8 cellular contexts compared by ENCODE assay signal in the genomic region with DNA sequence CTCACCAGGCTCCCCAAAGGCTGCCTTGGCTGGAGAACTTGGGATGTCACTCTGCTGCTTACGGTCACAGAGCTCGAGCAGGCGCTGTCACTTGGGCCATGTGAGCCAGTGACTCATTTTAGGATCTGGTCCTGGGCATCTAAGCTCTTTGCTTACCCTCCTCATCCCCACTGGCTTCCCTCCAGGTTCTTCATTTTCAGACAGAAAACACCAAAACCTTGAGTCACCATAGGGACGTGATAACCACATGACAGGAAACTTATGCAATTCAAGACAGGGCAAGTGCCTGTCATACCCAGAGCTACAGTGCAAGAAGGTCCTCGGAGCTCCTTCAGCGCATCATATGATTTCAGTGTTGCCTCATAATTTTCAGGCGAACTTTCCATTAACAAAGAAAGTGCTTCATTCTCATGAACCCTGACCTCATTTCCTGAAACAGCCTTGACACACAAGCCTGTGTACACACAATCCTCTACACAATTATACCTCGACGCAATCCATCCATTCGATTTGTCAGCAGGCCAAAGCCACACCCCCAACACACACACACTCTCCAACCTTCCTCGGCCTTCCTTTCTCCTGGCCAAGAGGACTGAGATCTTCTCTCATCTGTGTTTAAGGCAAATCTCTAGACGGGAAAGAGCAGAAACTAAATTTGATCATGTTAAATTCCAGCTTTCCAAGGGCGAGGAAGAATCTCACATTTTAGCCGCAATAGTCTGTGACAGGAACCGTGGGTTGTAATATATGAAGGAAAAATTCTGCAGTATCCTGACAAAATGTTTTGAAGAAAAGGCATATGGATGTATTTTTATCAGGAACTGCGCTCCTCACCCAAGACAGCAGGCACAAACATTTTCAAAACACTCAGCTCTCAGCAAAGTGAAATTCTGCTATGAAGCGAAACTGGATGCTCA. TPM values are rescaled to one million over a fixed set of nuclear protein-coding genes. Genes with fewer than 3 reads are reported as not detected.
DNase-seq lines count a peak whose midpoint lies in the region; ATAC-seq lines count a peak whose summit lies in the region.

No MANE protein-coding gene starts in this region.

- ATAC-seq in HG02852 (IDR thresholded peaks at IDR 0.05; ENCODE audit: unreplicated experiment): peak; percentile 54
- peak; percentile 96 for ATAC-seq in activated naive CD8-positive, alpha-beta T cell treated with anti-CD3 and anti-CD28 coated beads, Interleukin-2, amount 50 U/mL, for 24 hours

- peak overlapping the region; percentile 84 for H3K27ac Mint-ChIP-seq in activated naive CD8-positive, alpha-beta T cell treated with anti-CD3 and anti-CD28 coated beads, Interleukin-2, amount 50 U/mL, for 24 hours

- H3K4me1 Mint-ChIP-seq in activated naive CD8-positive, alpha-beta T cell treated with anti-CD3 and anti-CD28 coated beads, Interleukin-2, amount 50 U/mL, for 24 hours: peaks cover 37% of the 10 kb centered on the region

- intact Hi-C loops in cardiac septum (cut with DNase I): no loop called here

- no peaks in the 10 kb centered on the region for H3K27me3 Mint-ChIP-seq in activated naive CD8-positive, alpha-beta T cell treated with anti-CD3 and anti-CD28 coated beads, Interleukin-2, amount 50 U/mL, for 24 hours

- no peaks in the 10 kb centered on the region for H3K9me3 Mint-ChIP-seq in activated naive CD8-positive, alpha-beta T cell treated with anti-CD3 and anti-CD28 coated beads, Interleukin-2, amount 50 U/mL, for 24 hours

- peaks cover 43% of the 10 kb centered on the region for H3K36me3 Mint-ChIP-seq in activated naive CD8-positive, alpha-beta T cell treated with anti-CD3 and anti-CD28 coated beads, Interleukin-2, amount 50 U/mL, for 24 hours (ENCODE audit: low read depth)

- peak overlapping the region; percentile 41 for H3K4me3 Mint-ChIP-seq in activated naive CD8-positive, alpha-beta T cell treated with anti-CD3 and anti-CD28 coated beads, Interleukin-2, amount 50 U/mL, for 24 hours

- DNase-seq in activated gamma-delta T cell treated with Interleukin-2 at 50 U/mL for 16 hours: peak; percentile 21
- no peak for DNase-seq in activated gamma-delta T cell (lab: John Stamatoyannopoulos, UW)
- peak; percentile 94 for DNase-seq in NOMO-1 treated with dmso at 0.1 percent for 144 hours (lab: John Stamatoyannopoulos, UW; ENCODE audit: unreplicated experiment)
- DNase-seq in activated naive CD8-positive, alpha-beta T cell treated with anti-CD3 and anti-CD28 coated beads, Interleukin-2, amount 50 U/mL, for 24 hours: peak; percentile 57
- DNase-seq in cardiac septum (ENCODE audit: low spot score): peak; percentile 88
- DNase-seq in renal cortical epithelial cell (ENCODE audit: low read depth): peak; percentile 97
- DNase-seq in NCI-H345 treated with DMSO at 0.1 percent for 48 hours (lab: John Stamatoyannopoulos, UW; ENCODE audit: unreplicated experiment): no peak

RNA-seq across cellular contexts. Expression of gene TBC1D7, which starts 25.3 kb away (rescaled TPM):
- 30.5 TPM for total RNA-seq in cardiac septum
- 18.2 and 18.4 TPM in 2 replicates for total RNA-seq in renal cortical epithelial cell

Comparison
In these comparisons a context has a peak if more than half of its experiments do, and no peak if none do; other contexts are left out.
1. DNase-seq: peak in activated gamma-delta T cell treated with Interleukin-2 at 50 U/mL for 16 hours (single experiment), NOMO-1 treated with dmso at 0.1 percent for 144 hours (single experiment), activated naive CD8-positive, alpha-beta T cell treated with anti-CD3 and anti-CD28 coated beads, Interleukin-2, amount 50 U/mL, for 24 hours (single experiment), cardiac septum (single experiment) and renal cortical epithelial cell (single experiment); none in activated gamma-delta T cell (single experiment) and NCI-H345 treated with DMSO at 0.1 percent for 48 hours (single experiment).